In the genomic region with DNA sequence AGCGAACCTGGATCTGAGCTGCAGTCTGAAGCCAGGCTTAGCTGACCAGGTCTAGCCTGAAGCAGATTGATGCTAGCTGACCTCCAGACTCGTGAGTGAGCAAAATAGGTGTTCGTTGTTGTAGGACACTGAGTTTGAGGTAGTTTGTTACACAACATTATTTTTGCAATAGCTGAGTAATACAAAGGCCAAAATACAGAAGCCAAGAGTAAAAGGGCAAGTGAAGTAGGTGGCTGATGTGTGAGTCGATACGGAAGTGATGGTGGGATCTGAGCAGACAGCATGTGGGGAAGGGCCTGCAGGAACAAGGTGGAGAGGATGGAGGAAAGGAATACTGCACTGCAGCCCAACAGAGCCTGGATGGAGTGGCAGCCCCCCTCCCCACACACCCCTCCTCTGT, we compare ENCODE assay signal across 18 cellular contexts. TPM values are rescaled to one million over a fixed set of nuclear protein-coding genes. Genes with fewer than 3 reads are reported as not detected.
"Had no signal": no experiment of that assay in that cellular context is flagged by ENCODE, and none has a peak within 500 bp of the region (broad histone marks: within the 10 kb centered on the region; RNA-seq: fewer than 3 reads in every experiment).

No MANE protein-coding gene starts in this region.

- H3K27ac ChIP-seq: gastrocnemius medialis, right atrium auricular region, tibial nerve had no signal

- H3K4me1 ChIP-seq: gastrocnemius medialis, right atrium auricular region had no signal

- H3K9me3 Mint-ChIP-seq: activated B cell treated with CpG ODN at 0.5 μM for 24 hours; activated CD4-positive, alpha-beta T cell treated with anti-CD3 and anti-CD28 coated beads, Interleukin-2, amount 10 ng/mL, durations not matched to agents 24 days and 14 days; activated naive CD4-positive, alpha-beta T cell treated with anti-CD3 and anti-CD28 coated beads, Interleukin-2, amount 10 ng/mL, durations not matched to agents 7 days and 5 days; activated T-helper 2 cell treated with anti-CD3 and anti-CD28 coated beads, Interferon-gamma antibody, Interleukin-2, Interleukin-4, amounts not matched to agents 10 μg/mL and 5 μg/mL and 100 μg/mL, durations not matched to agents 14 hours and 24 hours and 36 hours; brain; central memory CD8-positive, alpha-beta T cell; T-helper 1 cell treated with Interleukin-12 subunit alpha and Interleukin-12 subunit beta and Interleukin-4 antibody, amounts not matched to agents 30 μg/mL and 1 μg/mL, for 36 hours had no signal

- H3K36me3 Mint-ChIP-seq: activated naive CD4-positive, alpha-beta T cell treated with anti-CD3 and anti-CD28 coated beads, Interleukin-2, amount 10 ng/mL, durations not matched to agents 7 days and 5 days; brain had no signal

- ATAC-seq: gastrocnemius medialis had no signal

- H3K4me3 ChIP-seq: gastrocnemius medialis, right atrium auricular region, tibial nerve had no signal

- H3K27ac Mint-ChIP-seq: activated B cell treated with CpG ODN at 0.5 μM for 24 hours; activated CD4-positive, alpha-beta T cell treated with anti-CD3 and anti-CD28 coated beads, Interleukin-2, amount 10 ng/mL, durations not matched to agents 24 days and 14 days; activated naive CD4-positive, alpha-beta T cell treated with anti-CD3 and anti-CD28 coated beads, Interleukin-2, amount 10 ng/mL, durations not matched to agents 7 days and 5 days; activated T-helper 2 cell treated with anti-CD3 and anti-CD28 coated beads, Interferon-gamma antibody, Interleukin-2, Interleukin-4, amounts not matched to agents 10 μg/mL and 5 μg/mL and 100 μg/mL, durations not matched to agents 14 hours and 24 hours and 36 hours; T-helper 1 cell treated with Interleukin-12 subunit alpha and Interleukin-12 subunit beta and Interleukin-4 antibody, amounts not matched to agents 30 μg/mL and 1 μg/mL, for 36 hours had no signal

- H3K36me3 ChIP-seq: gastrocnemius medialis, right atrium auricular region, tibial nerve had no signal

- DNase-seq: activated B cell treated with CpG ODN at 0.5 μM for 24 hours; activated CD4-positive, alpha-beta T cell treated with anti-CD3 and anti-CD28 coated beads, Interleukin-2, amount 10 ng/mL, durations not matched to agents 24 days and 14 days; activated naive CD4-positive, alpha-beta T cell treated with anti-CD3 and anti-CD28 coated beads, Interleukin-2, amount 10 ng/mL, durations not matched to agents 7 days and 5 days; effector memory CD4-positive, alpha-beta T cell; gastrocnemius medialis; kidney; midbrain; nucleus accumbens; small intestine had no signal

- H3K27me3 ChIP-seq: tibial nerve had no signal

- H3K4me3 Mint-ChIP-seq: activated B cell treated with CpG ODN at 0.5 μM for 24 hours; activated CD4-positive, alpha-beta T cell treated with anti-CD3 and anti-CD28 coated beads, Interleukin-2, amount 10 ng/mL, durations not matched to agents 24 days and 14 days; activated naive CD4-positive, alpha-beta T cell treated with anti-CD3 and anti-CD28 coated beads, Interleukin-2, amount 10 ng/mL, durations not matched to agents 7 days and 5 days; central memory CD8-positive, alpha-beta T cell; T-helper 1 cell treated with Interleukin-12 subunit alpha and Interleukin-12 subunit beta and Interleukin-4 antibody, amounts not matched to agents 30 μg/mL and 1 μg/mL, for 36 hours had no signal

- H3K9me3 ChIP-seq: gastrocnemius medialis, right atrium auricular region, tibial nerve had no signal

- H3K4me1 Mint-ChIP-seq: activated B cell treated with CpG ODN at 0.5 μM for 24 hours; activated CD4-positive, alpha-beta T cell treated with anti-CD3 and anti-CD28 coated beads, Interleukin-2, amount 10 ng/mL, durations not matched to agents 24 days and 14 days; activated naive CD4-positive, alpha-beta T cell treated with anti-CD3 and anti-CD28 coated beads, Interleukin-2, amount 10 ng/mL, durations not matched to agents 7 days and 5 days; central memory CD8-positive, alpha-beta T cell had no signal

RNA-seq across cellular contexts. Expression of a gene that starts 8.5 kb away (rescaled TPM):
- total RNA-seq: activated B cell treated with CpG ODN at 0.5 μM for 24 hours; activated CD4-positive, alpha-beta T cell treated with anti-CD3 and anti-CD28 coated beads, Interleukin-2, amount 10 ng/mL, durations not matched to agents 24 days and 14 days; activated CD8-positive, alpha-beta memory T cell treated with anti-CD3 and anti-CD28 coated beads for 36 hours; activated T-helper 2 cell treated with anti-CD3 and anti-CD28 coated beads, Interferon-gamma antibody, Interleukin-2, Interleukin-4, amounts not matched to agents 10 μg/mL and 5 μg/mL and 100 μg/mL, durations not matched to agents 14 hours and 24 hours and 36 hours; gastrocnemius medialis; kidney; posterior vena cava; right atrium auricular region; subcutaneous adipose tissue; tibial nerve had no signal
